1 cellular context compared by ENCODE assay signal in genomic region chr5:160021818-160022446, GRCh38.
TF ChIP-seq lines count a peak whose summit lies in the region.

No MANE protein-coding gene starts in this region.

TF ChIP-seq in K562, 482 proteins besides CTCF, POLR2A, EP300 and RAD21 (continued from another document):
- no peak for TF ChIP-seq TSHZ1 (CRISPR knock-in tag; IDR thresholded peaks at IDR 0.05)
TF ChIP-seq in K562: peak in this region for 5.
